Comparison of ENCODE assay signal across 9 cellular contexts in the genomic region with DNA sequence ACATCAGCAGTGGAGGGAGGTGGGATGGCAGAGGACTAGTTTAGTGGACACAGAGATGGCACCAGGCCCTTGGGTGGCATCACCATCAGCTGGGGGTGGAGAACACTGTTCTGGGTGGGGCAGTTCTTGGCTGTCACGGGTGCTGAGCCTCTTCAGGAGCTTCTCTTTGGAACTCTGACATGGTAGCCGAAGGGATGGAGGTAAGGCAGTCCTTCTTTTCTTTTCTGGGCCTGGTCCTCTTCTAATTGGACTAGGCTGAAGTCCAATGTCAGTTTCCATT. TPM values are rescaled to one million over a fixed set of nuclear protein-coding genes. Genes with fewer than 3 reads are reported as not detected.
DNase-seq lines count a peak whose midpoint lies in the region; ATAC-seq and TF ChIP-seq lines count a peak whose summit lies in the region.
"Had no signal": no experiment of that assay in that cellular context is flagged by ENCODE, and none has a peak within 500 bp of the region (broad histone marks: within the 10 kb centered on the region; RNA-seq: fewer than 3 reads in every experiment).

No MANE protein-coding gene starts in this region.

- H3K23ac ChIP-seq in mesenchymal stem cell (ENCODE audit: low read length in 2 of 2) (no peak overlapping the region), neuronal stem cell (ENCODE audit: low read depth, low read length, poor library complexity) (no peak overlapping the region)

- no peak overlapping the region for H4K91ac ChIP-seq in mesenchymal stem cell (ENCODE audit: low read length)
- H4K91ac ChIP-seq in neuronal stem cell (ENCODE audit: low read depth, low read length, poor library complexity), result no peak overlapping the region

- H3K36me3 ChIP-seq in MM.1S (replicated peaks; ENCODE audit: insufficient read depth, low read length) (no peaks in the 10 kb centered on the region), mesenchymal stem cell (ENCODE audit: control insufficient read depth in 1 of 2, insufficient read depth in 2 of 2, low read depth in 1 of 2, low read length in 2 of 2) (no peaks in the 10 kb centered on the region), subcutaneous abdominal adipose tissue (ENCODE audit: control insufficient read depth in 5 of 5, insufficient read depth in 5 of 5, low read length in 5 of 5) (no peaks in the 10 kb centered on the region), neuronal stem cell (replicated peaks in 1 of 2; ENCODE audit: control insufficient read depth in 2 of 2, insufficient read depth in 2 of 2, low read length in 2 of 2) (no peaks in the 10 kb centered on the region)
- H3K36me3 ChIP-seq: WERI-Rb-1 had no signal

- H3K79me1 ChIP-seq in mesenchymal stem cell (replicated peaks; ENCODE audit: low read length, poor library complexity, severe bottlenecking) (no peaks in the 10 kb centered on the region), neuronal stem cell (ENCODE audit: low read depth, low read length) (peaks cover 3% of the 10 kb centered on the region)

- peaks cover 28% of the 10 kb centered on the region for H3K4me1 ChIP-seq in MM.1S (ENCODE audit: low read length)
- peaks cover 12% of the 10 kb centered on the region for H3K4me1 ChIP-seq in mesenchymal stem cell (ENCODE audit: control insufficient read depth, insufficient read depth, low read depth, low read length)
- peaks cover 9 to 41% (median 27%) of the 10 kb centered on the region in 5 donors for H3K4me1 ChIP-seq in subcutaneous abdominal adipose tissue (ENCODE audit: control insufficient read depth in 5 of 5, insufficient read depth in 5 of 5, low read length in 5 of 5)
- H3K4me1 ChIP-seq in neuronal stem cell (ENCODE audit: control insufficient read depth in 2 of 2, insufficient read depth in 1 of 2, low read depth in 1 of 2, low read length in 2 of 2), result peaks cover 9 to 16% of the 10 kb centered on the region in 2 donors

- no peaks in the 10 kb centered on the region for H3K9me2 ChIP-seq in MM.1S (replicated peaks; ENCODE audit: insufficient read depth, low read length)

- H2BK5ac ChIP-seq in mesenchymal stem cell (ENCODE audit: low read depth, low read length, poor library complexity, severe bottlenecking) (no peak overlapping the region), neuronal stem cell (ENCODE audit: low read length) (no peak overlapping the region)

- H3K4ac ChIP-seq in mesenchymal stem cell (ENCODE audit: low read depth in 1 of 2, low read length in 2 of 2) (no peak overlapping the region), neuronal stem cell (ENCODE audit: low read length) (no peak overlapping the region)

- no peak overlapping the region for H4K8ac ChIP-seq in mesenchymal stem cell (ENCODE audit: low read length)
- H4K8ac ChIP-seq in neuronal stem cell (ENCODE audit: low read depth, low read length), result no peak overlapping the region

- peaks cover 58% of the 10 kb centered on the region for H3K4me1 Mint-ChIP-seq in brain

- no peak for TF ChIP-seq CTCF in MM.1S (IDR thresholded peaks at IDR 0.05; ENCODE audit: low read length)
- TF ChIP-seq CTCF in brain (conservative IDR thresholded peaks at IDR 0.05), result no peak

- no peak overlapping the region for H2AFZ ChIP-seq in MM.1S (ENCODE audit: low read length)
- H2AFZ ChIP-seq in mesenchymal stem cell (ENCODE audit: low read depth, low read length), result no peak overlapping the region
- no peak overlapping the region for H2AFZ ChIP-seq in neuronal stem cell (ENCODE audit: low read length)

- DNase-seq in MM.1S, result peak; percentile 4
- DNase-seq in mesenchymal stem cell, result no peak
- DNase-seq in NCI-H187 treated with DMSO at 0.1 percent for 48 hours (lab: John Stamatoyannopoulos, UW), result no peak
- DNase-seq in GF-D8 (lab: John Stamatoyannopoulos, UW), result no peak
- no peak for DNase-seq in neuronal stem cell (ENCODE audit: low spot score)
- DNase-seq: WERI-Rb-1 had no signal

- peak overlapping the region; percentile 47 to 71 for H2BK12ac ChIP-seq in mesenchymal stem cell (ENCODE audit: low read length in 2 of 2)
- no peak overlapping the region for H2BK12ac ChIP-seq in neuronal stem cell (ENCODE audit: low read length)

- WGBS in mesenchymal stem cell, result 92% methylated on average over 2 of the region's 2 CpGs
- no CpG with 5 or more reads among the region's 2 CpGs for WGBS in neuronal stem cell (ENCODE audit: extremely low coverage in 2 of 2, insufficient read length in 2 of 2, insufficient replicate concordance in 1 of 2), 2 donors

- H3K27me3 ChIP-seq in MM.1S (replicated peaks; ENCODE audit: insufficient read depth, low read length) (no peaks in the 10 kb centered on the region), mesenchymal stem cell (ENCODE audit: control insufficient read depth in 1 of 2, insufficient read depth in 1 of 2, low read length in 2 of 2) (no peaks in the 10 kb centered on the region), subcutaneous abdominal adipose tissue (ENCODE audit: control insufficient read depth in 5 of 5, insufficient read depth in 4 of 5, low read length in 5 of 5) (no peaks in the 10 kb centered on the region), neuronal stem cell (ENCODE audit: control insufficient read depth in 3 of 3, insufficient read depth in 3 of 3, low read depth in 1 of 3, low read length in 3 of 3) (peaks cover 0 to 44% (median 2%) of the 10 kb centered on the region in 3 experiments)

- H3K27me3 Mint-ChIP-seq in brain, result peaks cover 3% of the 10 kb centered on the region

- H3K4me3 Mint-ChIP-seq in brain, result no peak overlapping the region

- peaks cover 15% of the 10 kb centered on the region for H3F3A ChIP-seq in MM.1S (ENCODE audit: insufficient read depth, low read length)

- H3K27ac ChIP-seq in MM.1S (ENCODE audit: low read length), result no peak overlapping the region
- no peak overlapping the region for H3K27ac ChIP-seq in mesenchymal stem cell (ENCODE audit: low read length, poor library complexity, severe bottlenecking)
- peak overlapping the region; percentile 24 for H3K27ac ChIP-seq in subcutaneous abdominal adipose tissue (ENCODE audit: low read depth, low read length)
- H3K27ac ChIP-seq in neuronal stem cell (replicated peaks; ENCODE audit: low read length), result no peak overlapping the region
- H3K27ac ChIP-seq: WERI-Rb-1 had no signal

- no peak overlapping the region for H3K4me3 ChIP-seq in MM.1S (ENCODE audit: low read length)
- no peak overlapping the region for H3K4me3 ChIP-seq in mesenchymal stem cell (ENCODE audit: insufficient read depth in 1 of 2, low read depth in 1 of 2, low read length in 2 of 2)
- no peak overlapping the region for H3K4me3 ChIP-seq in subcutaneous abdominal adipose tissue (ENCODE audit: low read depth in 1 of 5, low read length in 5 of 5)
- no peak overlapping the region for H3K4me3 ChIP-seq in neuronal stem cell (ENCODE audit: low read length in 2 of 2)

- H3K79me2 ChIP-seq in MM.1S (ENCODE audit: low read length), result no peaks in the 10 kb centered on the region

- H2BK120ac ChIP-seq in mesenchymal stem cell (ENCODE audit: low read depth, low read length) (no peak overlapping the region), neuronal stem cell (ENCODE audit: low read depth, low read length) (no peak overlapping the region)

- H2BK15ac ChIP-seq in mesenchymal stem cell (ENCODE audit: low read depth, poor library complexity, severe bottlenecking), result peak overlapping the region; percentile 32
- H2BK15ac ChIP-seq in neuronal stem cell (ENCODE audit: low read length), result no peak overlapping the region

- H3K14ac ChIP-seq in mesenchymal stem cell (ENCODE audit: low read length in 2 of 2), result no peak overlapping the region
- no peak overlapping the region for H3K14ac ChIP-seq in neuronal stem cell (ENCODE audit: low read length)

- no peak for ATAC-seq in HG02610 (IDR thresholded peaks at IDR 0.05; ENCODE audit: unreplicated experiment)

- H3K4me2 ChIP-seq in MM.1S (ENCODE audit: low read depth, low read length), result no peak overlapping the region
- no peak overlapping the region for H3K4me2 ChIP-seq in mesenchymal stem cell (ENCODE audit: low read length, poor library complexity, severe bottlenecking)
- no peak overlapping the region for H3K4me2 ChIP-seq in neuronal stem cell (ENCODE audit: insufficient read depth, low read length, poor library complexity, severe bottlenecking)

- no peaks in the 10 kb centered on the region for H3K9me3 ChIP-seq in MM.1S (replicated peaks; ENCODE audit: insufficient read depth, low read length)
- no peaks in the 10 kb centered on the region for H3K9me3 ChIP-seq in mesenchymal stem cell (ENCODE audit: control insufficient read depth, low read length)
- H3K9me3 ChIP-seq in subcutaneous abdominal adipose tissue (ENCODE audit: control insufficient read depth in 5 of 5, low read length in 5 of 5), result no peaks in the 10 kb centered on the region
- no peaks in the 10 kb centered on the region for H3K9me3 ChIP-seq in neuronal stem cell (replicated peaks in 1 of 2; ENCODE audit: control insufficient read depth in 2 of 2, insufficient read depth in 1 of 2, low read depth in 1 of 2, low read length in 2 of 2)

- no peaks in the 10 kb centered on the region for H3K36me3 Mint-ChIP-seq in brain

- no peaks in the 10 kb centered on the region for H3K9me3 Mint-ChIP-seq in brain

- no peaks in the 10 kb centered on the region for H4K20me1 ChIP-seq in MM.1S (ENCODE audit: insufficient read depth, low read length)

- peak overlapping the region in 4 of 5 experiments; percentile 32 to 82 (median 73) for H3K27ac Mint-ChIP-seq in brain

- no peak overlapping the region for H3K18ac ChIP-seq in mesenchymal stem cell (ENCODE audit: low read depth in 1 of 2, low read length in 2 of 2)
- H3K18ac ChIP-seq in neuronal stem cell (ENCODE audit: low read length), result no peak overlapping the region

- H2AK5ac ChIP-seq in mesenchymal stem cell (ENCODE audit: low read length, severe bottlenecking) (no peak overlapping the region), neuronal stem cell (ENCODE audit: low read depth, low read length) (no peak overlapping the region)

- H3K9ac ChIP-seq in MM.1S (ENCODE audit: low read length) (no peak overlapping the region), mesenchymal stem cell (ENCODE audit: low read length) (peak overlapping the region; percentile 71), subcutaneous abdominal adipose tissue (ENCODE audit: low read length in 5 of 5) (peak overlapping the region in 1 of 5 donors; percentile 16), neuronal stem cell (ENCODE audit: low read depth, low read length, poor library complexity) (no peak overlapping the region)

RNA-seq across cellular contexts. Expression of gene MEF2D, which starts 8.3 kb away (rescaled TPM):
- 22.7 TPM for polyA plus RNA-seq in brain (ENCODE audit: insufficient read depth, low read depth, low replicate concordance)
- polyA plus RNA-seq in mesenchymal stem cell (2013, experiment 1 of 2), result 38.6 TPM
- 34.2 TPM for polyA plus RNA-seq in mesenchymal stem cell (2013, experiment 2 of 2)
- polyA plus RNA-seq in neuronal stem cell (2013, experiment 1 of 2), result 8.4 TPM
- 9.2 TPM for polyA plus RNA-seq in neuronal stem cell (2013, experiment 2 of 2)
